Comparison of ENCODE assay signal across 12 cellular contexts in the genomic region with DNA sequence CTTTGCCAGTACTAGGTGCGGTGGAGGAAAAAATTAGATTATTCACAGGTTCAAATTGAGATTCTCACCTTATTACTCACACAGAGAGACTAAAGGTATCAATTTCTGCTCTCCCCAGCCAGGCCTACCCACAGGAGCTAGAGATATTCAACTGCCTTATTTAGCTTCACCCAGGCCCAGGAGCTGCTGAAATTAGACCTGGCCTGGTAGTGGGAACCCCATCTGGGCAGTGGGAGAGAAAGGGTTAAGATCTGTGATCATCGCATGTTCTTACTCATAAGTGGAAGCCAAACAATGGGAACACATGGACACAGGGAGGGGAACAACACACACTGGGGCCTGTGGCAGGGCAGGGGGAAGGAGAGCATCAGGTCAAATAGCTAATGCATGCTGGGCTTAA. TPM values are rescaled to one million over a fixed set of nuclear protein-coding genes. Genes with fewer than 3 reads are reported as not detected.
A peak's percentile ranks its signal among the peaks of the same experiment; 100 is the strongest.
DNase-seq lines count a peak whose midpoint lies in the region; ATAC-seq and TF ChIP-seq lines count a peak whose summit lies in the region.
"Had no signal": no experiment of that assay in that cellular context is flagged by ENCODE, and none has a peak within 500 bp of the region (broad histone marks: within the 10 kb centered on the region; RNA-seq: fewer than 3 reads in every experiment).

No MANE protein-coding gene starts in this region.

- H3K27me3 Mint-ChIP-seq in chondrocyte (ENCODE audit: low read depth): no peaks in the 10 kb centered on the region
- H3K27me3 Mint-ChIP-seq in activated T-cell treated with anti-CD3 and anti-CD28 coated beads, Interleukin-2, amount 50 U/mL, for 4 hours (ENCODE audit: low read depth): no peaks in the 10 kb centered on the region

- TF ChIP-seq CTCF in chondrocyte (IDR thresholded peaks at IDR 0.05) (no peak), osteoblast (IDR thresholded peaks at IDR 0.05; ENCODE audit: extremely low read depth, low read depth, low read length) (no peak)

- H3K27ac ChIP-seq in osteoblast (ENCODE audit: low read depth, low read length): peak overlapping the region; percentile 98
- H3K27ac ChIP-seq: prostate gland had no signal

- no peaks in the 10 kb centered on the region for H3K36me3 Mint-ChIP-seq in chondrocyte (ENCODE audit: low read depth)
- no peaks in the 10 kb centered on the region for H3K36me3 Mint-ChIP-seq in activated T-cell treated with anti-CD3 and anti-CD28 coated beads, Interleukin-2, amount 50 U/mL, for 4 hours (ENCODE audit: insufficient read depth)

- H3K4me2 ChIP-seq in osteoblast (ENCODE audit: insufficient read depth, low read length): no peak overlapping the region

- no peak for ATAC-seq in HG03439 (IDR thresholded peaks at IDR 0.05; ENCODE audit: unreplicated experiment)
- ATAC-seq in activated T-cell treated with anti-CD3 and anti-CD28 coated beads, Interleukin-2, amount 50 U/mL, for 4 hours: no peak

- no peaks in the 10 kb centered on the region for H3K9me3 ChIP-seq in osteoblast (ENCODE audit: low read depth, low read length)
- H3K9me3 ChIP-seq: prostate gland had no signal

- no peaks in the 10 kb centered on the region for H4K20me1 ChIP-seq in osteoblast (ENCODE audit: insufficient read depth, low read length)

- no peaks in the 10 kb centered on the region for H3K79me2 ChIP-seq in osteoblast (ENCODE audit: insufficient read depth, low read length)

- no peak overlapping the region for H3K4me3 ChIP-seq in osteoblast (ENCODE audit: insufficient read depth, low read length)
- H3K4me3 ChIP-seq: prostate gland had no signal

- H3K27me3 ChIP-seq in osteoblast (ENCODE audit: insufficient read depth, low read length): no peaks in the 10 kb centered on the region

- peaks cover 82% of the 10 kb centered on the region for H3K4me1 Mint-ChIP-seq in chondrocyte (ENCODE audit: low read depth)
- peaks cover 59% of the 10 kb centered on the region for H3K4me1 Mint-ChIP-seq in activated T-cell treated with anti-CD3 and anti-CD28 coated beads, Interleukin-2, amount 50 U/mL, for 4 hours (ENCODE audit: low read depth)

- peaks cover 55% of the 10 kb centered on the region for H3K4me1 ChIP-seq in osteoblast (ENCODE audit: insufficient read depth, low read length)
- H3K4me1 ChIP-seq: prostate gland had no signal

- DNase-seq in NCI-H2171 treated with DMSO at 0.1 percent for 48 hours (lab: John Stamatoyannopoulos, UW) (peak; percentile 7), NCI-H2171 (lab: John Stamatoyannopoulos, UW) (no peak), M059J (ENCODE audit: low read depth) (peak; percentile 73), chondrocyte (ENCODE audit: low spot score) (no peak), osteoblast (ENCODE audit: insufficient read length, low spot score, missing footprints) (no peak), UCSD-AML1 (lab: John Stamatoyannopoulos, UW; ENCODE audit: unreplicated experiment) (no peak)
- no peak for DNase-seq in activated T-cell treated with anti-CD3 and anti-CD28 coated beads, Interleukin-2, amount 50 U/mL, for 4 hours
- DNase-seq: activated CD4-positive, alpha-beta T cell treated with anti-CD3 and anti-CD28 coated beads for 1 hour; amygdala; NCI-H2107 had no signal

- peak overlapping the region; percentile 73 for H3K27ac Mint-ChIP-seq in chondrocyte (ENCODE audit: unreplicated experiment)

- no peaks in the 10 kb centered on the region for H3K36me3 ChIP-seq in osteoblast (ENCODE audit: insufficient read depth, low read length)
- H3K36me3 ChIP-seq: prostate gland had no signal

- no peaks in the 10 kb centered on the region for H3K9me3 Mint-ChIP-seq in chondrocyte (ENCODE audit: low read depth)
- no peaks in the 10 kb centered on the region for H3K9me3 Mint-ChIP-seq in activated T-cell treated with anti-CD3 and anti-CD28 coated beads, Interleukin-2, amount 50 U/mL, for 4 hours

- H2AFZ ChIP-seq in osteoblast (ENCODE audit: low read length): no peak overlapping the region

- H3K4me3 Mint-ChIP-seq in chondrocyte (ENCODE audit: unreplicated experiment): no peak overlapping the region
- no peak overlapping the region for H3K4me3 Mint-ChIP-seq in activated T-cell treated with anti-CD3 and anti-CD28 coated beads, Interleukin-2, amount 50 U/mL, for 4 hours

RNA-seq across cellular contexts. Expression of gene MICAL2, which starts 20.9 kb away (rescaled TPM):
- total RNA-seq in M059J (2014; rRNA removed; shearing (Covaris generic)): 120 and 173 TPM in 2 replicates
- 296 to 393 TPM (median 372 TPM) in 3 replicates for total RNA-seq in chondrocyte
- total RNA-seq in osteoblast: 109 and 156 TPM in 2 replicates
- total RNA-seq in activated T-cell treated with anti-CD3 and anti-CD28 coated beads, Interleukin-2, amount 50 U/mL, for 4 hours: 100 to 1,000 TPM in 1 of 3 donors, 10 to 100 TPM in 2; 70.3 to 118 (median 71.4) TPM

Comparison
In these comparisons a context has a peak if more than half of its experiments do, and no peak if none do; other contexts are left out.
1. DNase-seq: peak in NCI-H2171 treated with DMSO at 0.1 percent for 48 hours (single experiment) and M059J (single experiment); none in NCI-H2171 (single experiment), chondrocyte (single experiment), osteoblast (single experiment), UCSD-AML1 (single experiment) and activated T-cell treated with anti-CD3 and anti-CD28 coated beads, Interleukin-2, amount 50 U/mL, for 4 hours (single experiment).